ENCODE assay signal across 8 cellular contexts in the genomic region with DNA sequence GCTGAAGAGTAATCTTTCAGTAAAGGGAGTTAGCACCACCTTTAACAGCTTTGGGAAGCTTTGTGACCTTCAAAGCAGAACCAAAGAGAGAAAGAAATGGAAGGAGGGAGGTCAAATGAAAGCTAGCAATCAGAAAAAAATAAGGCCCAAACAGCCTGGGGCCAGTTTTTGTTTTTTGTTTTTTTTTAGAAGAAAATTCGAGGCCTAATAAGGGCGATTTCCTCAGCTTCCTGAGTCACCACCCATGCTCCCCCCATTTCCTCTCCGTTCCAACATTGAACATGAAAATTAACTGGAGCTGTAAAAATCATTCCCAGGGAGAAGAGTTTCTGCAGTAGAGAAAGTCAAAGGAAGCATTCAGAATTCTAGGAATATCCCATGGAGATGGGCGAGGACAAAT.
DNase-seq lines count a peak whose midpoint lies in the region; ATAC-seq and TF ChIP-seq lines count a peak whose summit lies in the region.

No MANE protein-coding gene starts in this region.

- peak overlapping the region; percentile 77 for H3K4me3 Mint-ChIP-seq in activated naive CD4-positive, alpha-beta T cell treated with anti-CD3 and anti-CD28 coated beads, Interleukin-2, amount 50 U/mL, for 24 hours
- H3K4me3 Mint-ChIP-seq in activated naive CD8-positive, alpha-beta T cell treated with anti-CD3 and anti-CD28 coated beads for 36 hours: peak overlapping the region; percentile 48

- no peaks in the 10 kb centered on the region for H3K9me3 Mint-ChIP-seq in activated naive CD4-positive, alpha-beta T cell treated with anti-CD3 and anti-CD28 coated beads, Interleukin-2, amount 50 U/mL, for 24 hours
- H3K9me3 Mint-ChIP-seq in activated naive CD8-positive, alpha-beta T cell treated with anti-CD3 and anti-CD28 coated beads for 36 hours: peaks cover 5% of the 10 kb centered on the region

- no peaks in the 10 kb centered on the region for H3K9me3 ChIP-seq in left lung
- no peaks in the 10 kb centered on the region for H3K9me3 ChIP-seq in vagina

- H3K27ac ChIP-seq in left lung: peak overlapping the region; percentile 33 to 46
- H3K27ac ChIP-seq in vagina: peak overlapping the region; percentile 71

- H3K27me3 ChIP-seq in left lung: no peaks in the 10 kb centered on the region
- no peaks in the 10 kb centered on the region for H3K27me3 ChIP-seq in vagina

- ATAC-seq in left lung: no peak
- ATAC-seq in HG03354 (IDR thresholded peaks at IDR 0.05; ENCODE audit: poor library complexity, severe bottlenecking, unreplicated experiment): no peak

- peaks cover 2% of the 10 kb centered on the region for H3K36me3 Mint-ChIP-seq in activated naive CD4-positive, alpha-beta T cell treated with anti-CD3 and anti-CD28 coated beads, Interleukin-2, amount 50 U/mL, for 24 hours
- H3K36me3 Mint-ChIP-seq in activated naive CD8-positive, alpha-beta T cell treated with anti-CD3 and anti-CD28 coated beads for 36 hours: peaks cover 18% of the 10 kb centered on the region

- intact Hi-C loops in left lung (cut with DNase I): no loop called here
- intact Hi-C loops in vagina (cut with DNase I): no loop called here

- H3K36me3 ChIP-seq in left lung: no peaks in the 10 kb centered on the region
- H3K36me3 ChIP-seq in vagina: no peaks in the 10 kb centered on the region

- H3K27me3 Mint-ChIP-seq in activated naive CD4-positive, alpha-beta T cell treated with anti-CD3 and anti-CD28 coated beads, Interleukin-2, amount 50 U/mL, for 24 hours: no peaks in the 10 kb centered on the region
- peaks cover 4% of the 10 kb centered on the region for H3K27me3 Mint-ChIP-seq in activated naive CD8-positive, alpha-beta T cell treated with anti-CD3 and anti-CD28 coated beads for 36 hours

- peak overlapping the region; percentile 95 for H3K27ac Mint-ChIP-seq in activated naive CD4-positive, alpha-beta T cell treated with anti-CD3 and anti-CD28 coated beads, Interleukin-2, amount 50 U/mL, for 24 hours
- peak overlapping the region; percentile 93 for H3K27ac Mint-ChIP-seq in activated naive CD8-positive, alpha-beta T cell treated with anti-CD3 and anti-CD28 coated beads for 36 hours

- H3K4me1 Mint-ChIP-seq in activated naive CD4-positive, alpha-beta T cell treated with anti-CD3 and anti-CD28 coated beads, Interleukin-2, amount 50 U/mL, for 24 hours: peaks cover 77% of the 10 kb centered on the region
- peaks cover 63% of the 10 kb centered on the region for H3K4me1 Mint-ChIP-seq in activated naive CD8-positive, alpha-beta T cell treated with anti-CD3 and anti-CD28 coated beads for 36 hours

- DNase-seq in activated naive CD4-positive, alpha-beta T cell (lab: John Stamatoyannopoulos, UW): no peak
- no peak for DNase-seq in activated naive CD8-positive, alpha-beta T cell treated with anti-CD3 and anti-CD28 coated beads for 36 hours
- no peak for DNase-seq in left lung
- no peak for DNase-seq in vagina (ENCODE audit: extremely low spot score in 2 of 2)
- DNase-seq in DMS79 (lab: John Stamatoyannopoulos, UW): no peak
- DNase-seq in occipital lobe (lab: John Stamatoyannopoulos, UW): no peak

- TF ChIP-seq CTCF in left lung (IDR thresholded peaks at IDR 0.05): no peak
- no peak for TF ChIP-seq CTCF in vagina (IDR thresholded peaks at IDR 0.05)

- H3K4me1 ChIP-seq in left lung: peaks cover 3 to 22% of the 10 kb centered on the region in 2 donors
- H3K4me1 ChIP-seq in vagina: peaks cover 7% of the 10 kb centered on the region

- TF ChIP-seq POLR2A in vagina (IDR thresholded peaks at IDR 0.05): no peak

- H3K4me3 ChIP-seq in left lung (no peak overlapping the region), vagina (no peak overlapping the region)
